21 cellular contexts compared by ENCODE assay signal in the genomic region with DNA sequence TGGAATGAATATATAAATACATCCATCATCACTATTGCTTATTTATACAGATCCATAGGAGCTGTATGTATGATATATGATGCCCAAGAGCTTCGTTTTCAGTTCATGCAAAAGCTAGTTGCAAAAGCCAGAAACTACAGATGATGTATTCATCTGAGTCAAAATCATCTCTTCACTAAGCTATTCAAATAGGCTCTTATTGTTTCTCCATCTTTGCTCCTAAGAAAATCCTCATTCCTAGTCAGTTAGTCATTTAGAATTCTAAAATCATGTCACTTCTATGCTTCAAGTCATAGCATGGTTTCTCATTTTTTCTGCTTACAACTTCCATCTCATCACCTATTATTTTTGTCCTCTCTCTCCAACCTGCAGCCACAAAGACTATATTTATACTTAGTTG.
"Had no signal": no experiment of that assay in that cellular context is flagged by ENCODE, and none has a peak within 500 bp of the region (broad histone marks: within the 10 kb centered on the region; RNA-seq: fewer than 3 reads in every experiment).

No MANE protein-coding gene starts in this region.

- H3K9me3 ChIP-seq: left lung, neutrophil, tibial nerve, vagina had no signal

- ATAC-seq: activated naive CD4-positive, alpha-beta T cell treated with anti-CD3 and anti-CD28 coated beads, Interleukin-2, amount 50 U/mL, for 72 hours; activated T-cell treated with anti-CD3 and anti-CD28 coated beads, Interleukin-2, amount 50 U/mL, for 72 hours; left lung; naive thymus-derived CD8-positive, alpha-beta T cell; right cardiac atrium had no signal

- H3K4me1 ChIP-seq: left lung, tibial nerve, vagina had no signal

- H3K36me3 ChIP-seq: left lung, neutrophil, tibial nerve, vagina had no signal

- H3K27me3 ChIP-seq: left lung, neutrophil, tibial nerve, vagina had no signal

- H3K4me3 ChIP-seq: left lung, smooth muscle cell, tibial nerve, vagina had no signal

- DNase-seq: activated CD4-positive, alpha-beta T cell treated with anti-CD3 and anti-CD28 coated beads, Interleukin-2, amount 10 ng/mL, durations not matched to agents 7 days and 5 days; activated CD8-positive, alpha-beta memory T cell treated with anti-CD3 and anti-CD28 coated beads, Interleukin-2, amount 50 U/mL, for 48 hours; activated gamma-delta T cell; activated T-cell treated with anti-CD3 and anti-CD28 coated beads, Interleukin-2, amount 50 U/mL, for 72 hours; amygdala; cerebellar nuclear complex; dermis blood vessel endothelial cell; erythroblast; left lung; naive thymus-derived CD8-positive, alpha-beta T cell; posterior cingulate gyrus; right cardiac atrium; stimulated activated CD4-positive, alpha-beta T cell treated with anti-CD3 and anti-CD28 coated beads, Interleukin-4, amount 100 ng/mL, for 4 hours; stimulated activated CD8-positive, alpha-beta memory T cell treated with anti-CD3 and anti-CD28 coated beads, Interleukin-4, amount 100 ng/mL, for 48 hours; stimulated activated naive CD4-positive, alpha-beta T cell treated with Interleukin-2 at 50 U/mL for 16 hours; substantia nigra had no signal

- H3K27ac ChIP-seq: left lung, neutrophil, tibial nerve, vagina had no signal

- H3K4me2 ChIP-seq: smooth muscle cell had no signal
